Comparison of ENCODE assay signal across 17 cellular contexts in genomic region chr14:89454971-89455370, GRCh38.
"Had no signal": no experiment of that assay in that cellular context is flagged by ENCODE, and none has a peak within 500 bp of the region (broad histone marks: within the 10 kb centered on the region; RNA-seq: fewer than 3 reads in every experiment).

No MANE protein-coding gene starts in this region.

- H3K36me3 Mint-ChIP-seq: memory B cell, natural killer cell had no signal

- H3K27ac ChIP-seq: adrenal gland, parathyroid adenoma, spleen, VCaP had no signal

- H3K9me3 Mint-ChIP-seq: activated T-cell treated with anti-CD3 and anti-CD28 coated beads, Interleukin-2, amount 50 U/mL, for 72 hours; memory B cell; natural killer cell had no signal

- H3K4me3 Mint-ChIP-seq: activated T-cell treated with anti-CD3 and anti-CD28 coated beads, Interleukin-2, amount 50 U/mL, for 72 hours; memory B cell; natural killer cell had no signal

- H3K4me3 ChIP-seq: adrenal gland, spleen had no signal

- H3K9ac ChIP-seq: parathyroid adenoma had no signal

- H3K4me1 ChIP-seq: adrenal gland had no signal

- H3K27ac Mint-ChIP-seq: activated T-cell treated with anti-CD3 and anti-CD28 coated beads, Interleukin-2, amount 50 U/mL, for 72 hours; memory B cell had no signal

- H3K36me3 ChIP-seq: adrenal gland, neutrophil had no signal

- H3K9me3 ChIP-seq: adrenal gland, neutrophil, spleen had no signal

- DNase-seq: activated CD4-positive, alpha-beta T cell treated with anti-CD3 and anti-CD28 coated beads for 1 hour; activated CD4-positive, alpha-beta T cell treated with anti-CD3 and anti-CD28 coated beads, Interleukin-2, amount 50 U/mL, for 4 hours; activated effector memory CD4-positive, alpha-beta T cell treated with anti-CD3 and anti-CD28 coated beads, Interleukin-2, amount 50 U/mL, for 16 hours; activated naive CD4-positive, alpha-beta T cell treated with anti-CD3 and anti-CD28 coated beads, Interleukin-2, amount 50 U/mL, for 16 hours; activated T-cell treated with anti-CD3 and anti-CD28 coated beads, Interleukin-2, amount 50 U/mL, for 72 hours; adrenal gland; foreskin melanocyte; kidney glomerular epithelial cell; natural killer cell; spleen; stimulated activated naive CD4-positive, alpha-beta T cell; SW 1271; T-helper 2 cell had no signal

- H3K27me3 ChIP-seq: adrenal gland, neutrophil, spleen had no signal

- H3K27me3 Mint-ChIP-seq: memory B cell had no signal
